8 cellular contexts compared by ENCODE assay signal in genomic region chr4:102759835-102760644, GRCh38. TPM values are rescaled to one million over a fixed set of nuclear protein-coding genes. Genes with fewer than 3 reads are reported as not detected.
DNase-seq lines count a peak whose midpoint lies in the region; ATAC-seq, FAIRE-seq and TF ChIP-seq lines count a peak whose summit lies in the region.

No MANE protein-coding gene starts in this region.

- H3K4me1 ChIP-seq in keratinocyte (ENCODE audit: control insufficient read depth, extremely low read depth, insufficient read depth, low read length): peaks cover 9% of the 10 kb centered on the region

- H3K4me2 ChIP-seq in keratinocyte (ENCODE audit: control insufficient read depth, extremely low read depth, insufficient read depth, low read depth, low read length): peak overlapping the region; percentile 100

- no peaks in the 10 kb centered on the region for H3K9me1 ChIP-seq in keratinocyte (ENCODE audit: control insufficient read depth, extremely low read depth, insufficient read depth, low read length)

- H3K36me3 ChIP-seq in keratinocyte (ENCODE audit: control insufficient read depth in 2 of 2, extremely low read depth in 1 of 2, insufficient read depth in 2 of 2, low read length in 2 of 2): no peaks in the 10 kb centered on the region

- POLR2A ChIA-PET in RWPE1 (lab: Yijun Ruan, JAX; ENCODE audit: low non-redundant PET): no interaction called here

- no peaks in the 10 kb centered on the region for H4K20me1 ChIP-seq in keratinocyte (ENCODE audit: control insufficient read depth, extremely low read depth, insufficient read depth, low read length)

- peak overlapping the region; percentile 83 to 85 for H3K4me3 ChIP-seq in cardiac fibroblast (replicated peaks in 1 of 2; ENCODE audit: low read depth in 2 of 2, low read length in 2 of 2)
- peak overlapping the region; percentile 72 to 91 (median 74) for H3K4me3 ChIP-seq in keratinocyte (ENCODE audit: control insufficient read depth in 2 of 3, extremely low read depth in 1 of 3, insufficient read depth in 2 of 3, low read depth in 1 of 3, low read length in 3 of 3)

- peak overlapping the region; percentile 94 for H2AFZ ChIP-seq in keratinocyte (ENCODE audit: control insufficient read depth, low read length)

- DNase-seq in EL (peak; percentile 39), RWPE1 (ENCODE audit: low spot score) (peak; percentile 38), cardiac fibroblast (ENCODE audit: low read depth in 2 of 2) (peak; percentile 65 to 69), keratinocyte (ENCODE audit: low read depth, low spot score) (no peak), DMS79 treated with DMSO at 0.1 percent for 48 hours (lab: John Stamatoyannopoulos, UW) (no peak)
- peak; percentile 27 for DNase-seq in stimulated activated CD4-positive, alpha-beta T cell treated with anti-CD3 and anti-CD28 coated beads, Interleukin-4, amount 100 ng/mL, for 24 hours

- H3K79me2 ChIP-seq in keratinocyte (ENCODE audit: control insufficient read depth, insufficient read depth, low read length): peaks cover 19% of the 10 kb centered on the region

- CTCF ChIA-PET in RWPE1 (lab: Yijun Ruan, JAX): interaction anchor here (1.4 kb wide), 2 partner anchors 139 to 249 kb away, joined by 3 read pairs; no protein-coding TSS in a partner anchor

- dilution Hi-C loops in keratinocyte (cut with MboI; ENCODE audit: extremely low pct_ligation_motif_present, low sequenced_read_pairs): no loop called here

- FAIRE-seq in keratinocyte (lab: Jason Lieb, UNC): peak; percentile 68

- TF ChIP-seq CTCF in RWPE1 (conservative IDR thresholded peaks at IDR 0.05; ENCODE audit: low read depth): no peak
- TF ChIP-seq CTCF in cardiac fibroblast (IDR thresholded peaks at IDR 0.05; ENCODE audit: low read depth, low read length): no peak
- no peak for TF ChIP-seq CTCF in keratinocyte (optimal IDR thresholded peaks at IDR 0.05 in 1 of 3, IDR thresholded peaks at IDR 0.05 in 1 of 3, conservative IDR thresholded peaks at IDR 0.05 in 1 of 3; ENCODE audit: extremely low read depth in 1 of 3, insufficient read depth in 2 of 3, low read length in 3 of 3)

- ATAC-seq in GM19397 (IDR thresholded peaks at IDR 0.05; ENCODE audit: unreplicated experiment) (peak; percentile 60), HG03378 (IDR thresholded peaks at IDR 0.05; ENCODE audit: unreplicated experiment) (peak; percentile 65)

- no peaks in the 10 kb centered on the region for H3K27me3 ChIP-seq in keratinocyte (ENCODE audit: control insufficient read depth, extremely low read depth, insufficient read depth, low read length)

- H3K27ac ChIP-seq in RWPE1 (peak overlapping the region; percentile 82), keratinocyte (ENCODE audit: control insufficient read depth, insufficient read depth, low read length) (peak overlapping the region; percentile 67)

- H3K9ac ChIP-seq in keratinocyte (ENCODE audit: control insufficient read depth, extremely low read depth, insufficient read depth, low read length): peak overlapping the region; percentile 89

- no peaks in the 10 kb centered on the region for H3K9me3 ChIP-seq in keratinocyte (ENCODE audit: control insufficient read depth, low read depth, low read length)

RNA-seq across cellular contexts. Expression of gene MANBA, which starts 0.7 kb away (rescaled TPM):
- 9.3 to 10.7 TPM (median 10.2 TPM) in 3 replicates for polyA plus RNA-seq in keratinocyte
- 16.5 TPM for polyA plus RNA-seq in keratinocyte (2011; ENCODE audit: low read depth)
- polyA plus RNA-seq in keratinocyte (2011; cell fraction: cytosol; rRNA removed): 5.9 and 6.9 TPM in 2 replicates
- polyA plus RNA-seq in keratinocyte (2011; cell fraction: nucleus; rRNA removed): 32.6 and 37.8 TPM in 2 replicates
- polyA plus RNA-seq in keratinocyte (2012; ENCODE audit: low replicate concordance): 12.5 and 17.4 TPM in 2 replicates
- polyA minus RNA-seq in keratinocyte: 5.2 to 16.3 TPM (median 15.8 TPM) in 3 replicates
- 11.5 TPM for polyA minus RNA-seq in keratinocyte (2011; cell fraction: cytosol; rRNA and poly(A)+ RNA removed)
- polyA minus RNA-seq in keratinocyte (2011; cell fraction: nucleus; rRNA and poly(A)+ RNA removed): 30.7 and 39.0 TPM in 2 replicates

Comparison
In these comparisons a context has a peak if more than half of its experiments do, and no peak if none do; other contexts are left out.
1. DNase-seq: peak in EL (single experiment), RWPE1 (single experiment), cardiac fibroblast (2 of 2) and stimulated activated CD4-positive, alpha-beta T cell treated with anti-CD3 and anti-CD28 coated beads, Interleukin-4, amount 100 ng/mL, for 24 hours (single experiment); none in keratinocyte (single experiment) and DMS79 treated with DMSO at 0.1 percent for 48 hours (single experiment).